22 cellular contexts compared by ENCODE assay signal in the genomic region with DNA sequence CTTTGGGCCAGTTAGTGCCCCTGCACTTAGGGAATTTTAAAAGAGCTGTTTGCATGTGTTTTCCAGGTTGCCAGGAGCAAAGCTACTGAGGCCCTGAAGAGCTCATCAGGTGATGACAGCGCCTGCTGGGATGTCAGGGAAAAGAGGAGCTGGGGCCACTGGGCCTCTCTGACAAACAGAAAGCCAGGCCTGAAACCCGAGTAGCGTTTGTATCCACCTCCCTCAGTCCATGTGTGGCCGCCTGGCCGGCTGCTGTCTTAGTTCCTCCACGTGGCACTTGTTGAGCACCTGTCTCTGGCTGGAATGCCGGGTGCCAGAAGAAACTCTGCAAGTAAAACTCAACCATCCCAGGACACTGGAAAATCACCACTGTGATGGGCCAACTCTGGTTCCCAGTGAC.
A peak's percentile ranks its signal among the peaks of the same experiment; 100 is the strongest.
DNase-seq lines count a peak whose midpoint lies in the region; ATAC-seq, FAIRE-seq and TF ChIP-seq lines count a peak whose summit lies in the region.
"Had no signal": no experiment of that assay in that cellular context is flagged by ENCODE, and none has a peak within 500 bp of the region (broad histone marks: within the 10 kb centered on the region; RNA-seq: fewer than 3 reads in every experiment).

No MANE protein-coding gene starts in this region.

- H3K4me3 ChIP-seq in HepG2 (replicated peaks in 1 of 3; ENCODE audit: insufficient read depth in 1 of 3, low read depth in 2 of 3, low read length in 3 of 3) (no peak overlapping the region), right lobe of liver (no peak overlapping the region), tibial nerve (no peak overlapping the region)
- H3K4me3 ChIP-seq: testis had no signal

- no peak overlapping the region for H3K27ac ChIP-seq in HepG2 (ENCODE audit: extremely low read length, insufficient read depth, low read length)
- no peak overlapping the region for H3K27ac ChIP-seq in right lobe of liver
- H3K27ac ChIP-seq in tibial nerve = no peak overlapping the region
- H3K27ac ChIP-seq: KMS-11, testis had no signal

- no peaks in the 10 kb centered on the region for H4K20me1 ChIP-seq in HepG2 (ENCODE audit: insufficient read depth, low read length)

- 9% methylated on average over 6 of the region's 7 CpGs for WGBS in HepG2 (ENCODE audit: low lambda C conversion rate)
- WGBS in right lobe of liver (ENCODE audit: insufficient coverage, low coverage, low lambda C conversion rate, missing lambda C conversion rate) = 69% methylated on average over 3 of the region's 7 CpGs
- 59 to 71% methylated on average over 6 to 7 of the region's 7 CpGs for WGBS in tibial nerve, 2 donors

- TF ChIP-seq EP300 in HepG2 (IDR thresholded peaks at IDR 0.05; ENCODE audit: low read depth in 2 of 2, low read length in 2 of 2) (no peak), HepG2 (CRISPR knock-in tag; IDR thresholded peaks at IDR 0.05; ENCODE audit: borderline replicate concordance) (no peak), tibial nerve (IDR thresholded peaks at IDR 0.05) (no peak)

- intact Hi-C loops in HepG2 (cut with micrococcal nuclease; ENCODE audit: unreplicated experiment) (loop anchor here (5.0 kb wide), 1 partner anchor 573 kb away; no protein-coding TSS in a partner anchor), right lobe of liver (cut with DNase I) (no loop called here)
- intact Hi-C loops in activated CD4-positive, alpha-beta memory T cell treated with anti-CD3 and anti-CD28 coated beads for 36 hours (cut with micrococcal nuclease) = no loop called here

- BruUV-seq in HepG2 (replicated peaks; lab: Mats Ljungman, UMichigan) = no TSS peak

- TF ChIP-seq POLR2A in HepG2 (IDR thresholded peaks at IDR 0.05; ENCODE audit: insufficient read depth in 1 of 2, low read depth in 2 of 2, low read length in 2 of 2) (no peak), right lobe of liver (IDR thresholded peaks at IDR 0.05) (no peak), tibial nerve (IDR thresholded peaks at IDR 0.05) (no peak)

- H3K36me3 ChIP-seq in HepG2 (replicated peaks in 1 of 2; ENCODE audit: control insufficient read depth in 1 of 2, insufficient read depth in 2 of 2, low read length in 2 of 2) = no peaks in the 10 kb centered on the region
- H3K36me3 ChIP-seq in right lobe of liver = no peaks in the 10 kb centered on the region
- H3K36me3 ChIP-seq in tibial nerve = no peaks in the 10 kb centered on the region

- no peak overlapping the region for H3K4me2 ChIP-seq in HepG2 (ENCODE audit: low read depth, low read length)
- H3K4me2 ChIP-seq: KMS-11 had no signal

- no peak overlapping the region for H2AFZ ChIP-seq in HepG2 (ENCODE audit: low read length)

- in situ Hi-C loops in HepG2 (cut with HindIII; ENCODE audit: extremely low pct_ligation_motif_present, low pct_unique_long_range_greater_than_20kb) = no loop called here

- peaks cover 0 to 11% of the 10 kb centered on the region in 2 experiments; a peak in 1 of 5 replicates for H3K27me3 ChIP-seq in HepG2 (ENCODE audit: control insufficient read depth in 1 of 2, insufficient read depth in 2 of 2, low read length in 2 of 2)
- H3K27me3 ChIP-seq in right lobe of liver = peaks cover 0 to 5% of the 10 kb centered on the region in 2 donors
- H3K27me3 ChIP-seq in tibial nerve = no peaks in the 10 kb centered on the region
- H3K27me3 ChIP-seq: testis had no signal

- TF ChIP-seq CTCF in HepG2 (CRISPR knock-in tag; IDR thresholded peaks at IDR 0.05) = no peak
- TF ChIP-seq CTCF in right lobe of liver (IDR thresholded peaks at IDR 0.05) = no peak
- TF ChIP-seq CTCF in tibial nerve (IDR thresholded peaks at IDR 0.05) = no peak

- H3K4me1 ChIP-seq in HepG2 (ENCODE audit: insufficient read depth, low read length) = no peaks in the 10 kb centered on the region
- no peaks in the 10 kb centered on the region for H3K4me1 ChIP-seq in right lobe of liver
- H3K4me1 ChIP-seq in tibial nerve = no peaks in the 10 kb centered on the region
- H3K4me1 ChIP-seq: testis had no signal

- no peak overlapping the region for H3K4me3 Mint-ChIP-seq in activated CD4-positive, alpha-beta memory T cell treated with anti-CD3 and anti-CD28 coated beads for 36 hours
- H3K4me3 Mint-ChIP-seq: activated naive CD4-positive, alpha-beta T cell treated with anti-CD3 and anti-CD28 coated beads, Interleukin-2, amount 10 ng/mL, durations not matched to agents 7 days and 5 days; CD4-positive, alpha-beta T cell; stimulated activated effector memory CD8-positive, alpha-beta T cell treated with anti-CD3 and anti-CD28 coated beads, Interleukin-12 subunit alpha, Interleukin-12 subunit beta, amount 100 ng/mL, for 72 hours had no signal

- no peaks in the 10 kb centered on the region for H3K36me3 Mint-ChIP-seq in activated CD4-positive, alpha-beta memory T cell treated with anti-CD3 and anti-CD28 coated beads for 36 hours
- H3K36me3 Mint-ChIP-seq: activated naive CD4-positive, alpha-beta T cell treated with anti-CD3 and anti-CD28 coated beads, Interleukin-2, amount 10 ng/mL, durations not matched to agents 7 days and 5 days; stimulated activated effector memory CD8-positive, alpha-beta T cell treated with anti-CD3 and anti-CD28 coated beads, Interleukin-12 subunit alpha, Interleukin-12 subunit beta, amount 100 ng/mL, for 72 hours had no signal

- no peak for FAIRE-seq in HepG2 (lab: Jason Lieb, UNC)

- ATAC-seq in HepG2 = no peak
- ATAC-seq in right lobe of liver = no peak
- ATAC-seq: stimulated activated effector memory CD8-positive, alpha-beta T cell treated with anti-CD3 and anti-CD28 coated beads, Interleukin-12 subunit alpha, Interleukin-12 subunit beta, amount 100 ng/mL, for 72 hours had no signal

- H3K27me3 Mint-ChIP-seq in activated CD4-positive, alpha-beta memory T cell treated with anti-CD3 and anti-CD28 coated beads for 36 hours = peaks cover 8% of the 10 kb centered on the region

- no peak for TF ChIP-seq RAD21 in HepG2 (CRISPR knock-in tag; IDR thresholded peaks at IDR 0.05)

- CTCF ChIA-PET in HepG2 (lab: Yijun Ruan, JAX; ENCODE audit: low intra/inter-chr PET ratio, low total read pairs) = no interaction called here
- CTCF ChIA-PET in activated CD4-positive, alpha-beta memory T cell treated with anti-CD3 and anti-CD28 coated beads for 36 hours (lab: Charles Lee) = no interaction called here

- no peak overlapping the region for H3K9ac ChIP-seq in HepG2 (ENCODE audit: insufficient read depth, low read depth, low read length)
- H3K9ac ChIP-seq: KMS-11 had no signal

- peaks cover 45% of the 10 kb centered on the region for H3K9me3 ChIP-seq in HepG2 (ENCODE audit: low read length)
- H3K9me3 ChIP-seq in right lobe of liver = no peaks in the 10 kb centered on the region
- no peaks in the 10 kb centered on the region for H3K9me3 ChIP-seq in tibial nerve
- H3K9me3 ChIP-seq: testis had no signal

- DNase-seq in HepG2 (ENCODE audit: low spot score) (no peak), right lobe of liver (no peak), NCI-H510A (lab: John Stamatoyannopoulos, UW) (peak; percentile 47), iPS-NIHi7 (ENCODE audit: extremely low spot score) (peak; percentile 65), putamen (ENCODE audit: low spot score) (no peak), tibial nerve (ENCODE audit: low spot score in 2 of 2) (no peak)
- DNase-seq in activated CD4-positive, alpha-beta memory T cell treated with anti-CD3 and anti-CD28 coated beads for 36 hours = no peak
- DNase-seq: activated CD4-positive, alpha-beta T cell treated with anti-CD3 and anti-CD28 coated beads, Interleukin-2, amount 50 U/mL, for 48 hours; activated naive CD4-positive, alpha-beta T cell treated with anti-CD3 and anti-CD28 coated beads, Interleukin-2, amount 10 ng/mL, durations not matched to agents 7 days and 5 days; anterior cingulate cortex; CD4-positive, alpha-beta T cell; cerebellar nuclear complex; DND-41; effector CD8-positive, alpha-beta T cell; NCI-H1048; NCI-H446; occipital lobe; right cardiac atrium; SIG-M5; testis had no signal

- POLR2A ChIA-PET in HepG2 (lab: Yijun Ruan, JAX) = no interaction called here
- POLR2A ChIA-PET in activated CD4-positive, alpha-beta memory T cell treated with anti-CD3 and anti-CD28 coated beads for 36 hours (lab: Charles Lee) = no interaction called here

- no peak overlapping the region for H3K27ac Mint-ChIP-seq in activated CD4-positive, alpha-beta memory T cell treated with anti-CD3 and anti-CD28 coated beads for 36 hours
- H3K27ac Mint-ChIP-seq: activated naive CD4-positive, alpha-beta T cell treated with anti-CD3 and anti-CD28 coated beads, Interleukin-2, amount 10 ng/mL, durations not matched to agents 7 days and 5 days; CD4-positive, alpha-beta T cell; stimulated activated effector memory CD8-positive, alpha-beta T cell treated with anti-CD3 and anti-CD28 coated beads, Interleukin-12 subunit alpha, Interleukin-12 subunit beta, amount 100 ng/mL, for 72 hours had no signal

- no peaks in the 10 kb centered on the region for H3K9me3 Mint-ChIP-seq in activated CD4-positive, alpha-beta memory T cell treated with anti-CD3 and anti-CD28 coated beads for 36 hours
- H3K9me3 Mint-ChIP-seq: activated naive CD4-positive, alpha-beta T cell treated with anti-CD3 and anti-CD28 coated beads, Interleukin-2, amount 10 ng/mL, durations not matched to agents 7 days and 5 days; CD4-positive, alpha-beta T cell; stimulated activated effector memory CD8-positive, alpha-beta T cell treated with anti-CD3 and anti-CD28 coated beads, Interleukin-12 subunit alpha, Interleukin-12 subunit beta, amount 100 ng/mL, for 72 hours had no signal

- no peaks in the 10 kb centered on the region for H3K4me1 Mint-ChIP-seq in activated CD4-positive, alpha-beta memory T cell treated with anti-CD3 and anti-CD28 coated beads for 36 hours (ENCODE audit: low read depth)
- H3K4me1 Mint-ChIP-seq: activated naive CD4-positive, alpha-beta T cell treated with anti-CD3 and anti-CD28 coated beads, Interleukin-2, amount 10 ng/mL, durations not matched to agents 7 days and 5 days; stimulated activated effector memory CD8-positive, alpha-beta T cell treated with anti-CD3 and anti-CD28 coated beads, Interleukin-12 subunit alpha, Interleukin-12 subunit beta, amount 100 ng/mL, for 72 hours had no signal

- no peaks in the 10 kb centered on the region for H3K79me2 ChIP-seq in HepG2 (ENCODE audit: insufficient read depth, low read length)

TF ChIP-seq in HepG2, 621 proteins besides CTCF, POLR2A, EP300 and RAD21 (continues in another document):
- no peak for TF ChIP-seq REL (CRISPR knock-in tag; conservative IDR thresholded peaks at IDR 0.05)
- no peak for TF ChIP-seq ZSCAN21 (CRISPR knock-in tag; IDR thresholded peaks at IDR 0.05; ENCODE audit: borderline replicate concordance)
- TF ChIP-seq NCOA2 (CRISPR knock-in tag; IDR thresholded peaks at IDR 0.05) = no peak
- TF ChIP-seq, protein P1, sequence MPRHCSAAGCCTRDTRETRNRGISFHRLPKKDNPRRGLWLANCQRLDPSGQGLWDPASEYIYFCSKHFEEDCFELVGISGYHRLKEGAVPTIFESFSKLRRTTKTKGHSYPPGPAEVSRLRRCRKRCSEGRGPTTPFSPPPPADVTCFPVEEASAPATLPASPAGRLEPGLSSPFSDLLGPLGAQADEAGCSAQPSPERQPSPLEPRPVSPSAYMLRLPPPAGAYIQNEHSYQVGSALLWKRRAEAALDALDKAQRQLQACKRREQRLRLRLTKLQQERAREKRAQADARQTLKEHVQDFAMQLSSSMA (CRISPR knock-in tag; IDR thresholded peaks at IDR 0.05) = no peak

Comparison
In these comparisons a context has a peak if more than half of its experiments do, and no peak if none do; other contexts are left out.
1. DNase-seq: peak in NCI-H510A (single experiment) and iPS-NIHi7 (single experiment); none in HepG2 (single experiment), right lobe of liver (0 of 3), putamen (single experiment), tibial nerve (0 of 2) and activated CD4-positive, alpha-beta memory T cell treated with anti-CD3 and anti-CD28 coated beads for 36 hours (single experiment).